Comparison of ENCODE assay signal across 20 cellular contexts in genomic region chr6:99836471-99836870, GRCh38.
DNase-seq lines count a peak whose midpoint lies in the region; ATAC-seq, FAIRE-seq and TF ChIP-seq lines count a peak whose summit lies in the region.
"Had no signal": no experiment of that assay in that cellular context is flagged by ENCODE, and none has a peak within 500 bp of the region (broad histone marks: within the 10 kb centered on the region; RNA-seq: fewer than 3 reads in every experiment).

No MANE protein-coding gene starts in this region.

- intact Hi-C loops in pancreas (cut with DNase I): no loop called here

- WGBS in pancreas, 2 donors: 75 to 76% methylated on average over 3 of the region's 3 CpGs

- ATAC-seq in RWPE2 (ENCODE audit: low read depth) (peak; percentile 91), pancreas (no peak)

- no peaks in the 10 kb centered on the region for H3K4me1 Mint-ChIP-seq in endothelial cell (ENCODE audit: unreplicated experiment)

- H3K9me3 ChIP-seq in RWPE2 (ENCODE audit: severe bottlenecking) (peaks cover under 1% of the 10 kb centered on the region), pancreas (no peaks in the 10 kb centered on the region)
- H3K9me3 ChIP-seq: SJSA1 had no signal

- H3K4me3 ChIP-seq in RWPE2 (ENCODE audit: severe bottlenecking): no peak overlapping the region
- H3K4me3 ChIP-seq in foreskin fibroblast (ENCODE audit: low read depth in 1 of 2, low read length in 2 of 2): no peak overlapping the region
- H3K4me3 ChIP-seq in pancreas: no peak overlapping the region
- H3K4me3 ChIP-seq: SJSA1 had no signal

- peak overlapping the region; percentile 57 for H3K27ac ChIP-seq in RWPE2 (ENCODE audit: poor library complexity, severe bottlenecking)
- no peak overlapping the region for H3K27ac ChIP-seq in pancreas
- H3K27ac ChIP-seq: C4-2B, KMS-11, SJSA1 had no signal

- H3K36me3 ChIP-seq in RWPE2 (ENCODE audit: low read depth) (no peaks in the 10 kb centered on the region), pancreas (no peaks in the 10 kb centered on the region)
- H3K36me3 ChIP-seq: SJSA1 had no signal

- H3K4me1 ChIP-seq in RWPE2 (ENCODE audit: insufficient read depth, poor library complexity, severe bottlenecking) (peaks cover 22% of the 10 kb centered on the region), pancreas (no peaks in the 10 kb centered on the region)
- H3K4me1 ChIP-seq: SJSA1 had no signal

- no peak for FAIRE-seq in pancreas (lab: Jason Lieb, UNC)
- FAIRE-seq: GM19239 had no signal

- no peaks in the 10 kb centered on the region for H3K9me3 Mint-ChIP-seq in endothelial cell (ENCODE audit: unreplicated experiment)

- H3K27ac Mint-ChIP-seq in endothelial cell (ENCODE audit: unreplicated experiment): no peak overlapping the region

- TF ChIP-seq CTCF in RWPE2 (IDR thresholded peaks at IDR 0.05; ENCODE audit: poor library complexity, severe bottlenecking) (no peak), foreskin fibroblast (IDR thresholded peaks at IDR 0.05; ENCODE audit: low read depth, low read length) (no peak), pancreas (IDR thresholded peaks at IDR 0.05) (no peak), endothelial cell (IDR thresholded peaks at IDR 0.05; ENCODE audit: unreplicated experiment) (no peak)

- H3K27me3 ChIP-seq in RWPE2 (ENCODE audit: insufficient read depth, poor library complexity, severe bottlenecking): no peaks in the 10 kb centered on the region
- peaks cover 0 to 2% (median 0%) of the 10 kb centered on the region in 4 donors for H3K27me3 ChIP-seq in pancreas

- H3K4me3 Mint-ChIP-seq in endothelial cell (ENCODE audit: unreplicated experiment): no peak overlapping the region

- H3K36me3 Mint-ChIP-seq in endothelial cell (ENCODE audit: low read depth, unreplicated experiment): no peaks in the 10 kb centered on the region

- DNase-seq in EH (ENCODE audit: low read depth) (peak; percentile 11), HPDE6-E6E7 (ENCODE audit: extremely low spot score) (peak; percentile 20), RWPE2 (ENCODE audit: low spot score) (peak; percentile 66), foreskin fibroblast (peak; percentile 9 to 38), pancreas (no peak), endothelial cell (ENCODE audit: low spot score) (no peak)
- DNase-seq in activated naive CD4-positive, alpha-beta T cell treated with Interleukin-2 at 50 U/mL for 16 hours: no peak
- no peak for DNase-seq in activated T-cell treated with anti-CD3 and anti-CD28 coated beads, Interleukin-2, amount 50 U/mL, for 1 hour
- DNase-seq: DMS153, H7, NCI-H1105, NCI-H1694, NCI-H2107, NCI-H748 treated with DMSO at 0.1 percent for 48 hours, OCI-M1, RPMI8226 had no signal

- no peaks in the 10 kb centered on the region for H3K27me3 Mint-ChIP-seq in endothelial cell (ENCODE audit: unreplicated experiment)

Comparison
In these comparisons a context has a peak if more than half of its experiments do, and no peak if none do; other contexts are left out.
1. DNase-seq: peak in EH (single experiment), HPDE6-E6E7 (single experiment), RWPE2 (single experiment) and foreskin fibroblast (2 of 2); none in pancreas (0 of 6), activated naive CD4-positive, alpha-beta T cell treated with Interleukin-2 at 50 U/mL for 16 hours (single experiment), endothelial cell (single experiment) and activated T-cell treated with anti-CD3 and anti-CD28 coated beads, Interleukin-2, amount 50 U/mL, for 1 hour (single experiment).